Comparison of ENCODE assay signal across 9 cellular contexts in genomic region chr5:180825768-180826525, GRCh38. TPM values are rescaled to one million over a fixed set of nuclear protein-coding genes. Genes with fewer than 3 reads are reported as not detected.
DNase-seq lines count a peak whose midpoint lies in the region; ATAC-seq, FAIRE-seq and TF ChIP-seq lines count a peak whose summit lies in the region.
"Had no signal": no experiment of that assay in that cellular context is flagged by ENCODE, and none has a peak within 500 bp of the region (broad histone marks: within the 10 kb centered on the region; RNA-seq: fewer than 3 reads in every experiment).

No MANE protein-coding gene starts in this region.

- TF ChIP-seq CTCF in Calu3 (IDR thresholded peaks at IDR 0.05; ENCODE audit: unreplicated experiment) (no peak), fibroblast of pulmonary artery (IDR thresholded peaks at IDR 0.05; ENCODE audit: low read length, missing control alignments) (no peak), sigmoid colon (IDR thresholded peaks at IDR 0.05) (no peak), coronary artery (IDR thresholded peaks at IDR 0.05) (no peak)

- peaks cover 0 to 30% (median 18%) of the 10 kb centered on the region in 4 donors for H3K4me1 ChIP-seq in sigmoid colon

- H3K4me1 Mint-ChIP-seq in Calu3 (ENCODE audit: low read depth, unreplicated experiment): peaks cover 40% of the 10 kb centered on the region

- H3K27ac Mint-ChIP-seq in Calu3 (ENCODE audit: unreplicated experiment): peak overlapping the region; percentile 30

- TF ChIP-seq POLR2A in sigmoid colon (IDR thresholded peaks at IDR 0.05): no peak

- intact Hi-C loops in Calu3 (cut with micrococcal nuclease; ENCODE audit: unreplicated experiment) (loop anchor here (2.0 kb wide), 3 partner anchors 17 to 41 kb away; partner anchors contain the start of gene ZFP62), sigmoid colon (cut with DNase I) (no loop called here)

- H3K4me3 ChIP-seq in fibroblast of pulmonary artery (replicated peaks; ENCODE audit: low read depth, low read length) (no peak overlapping the region), sigmoid colon (no peak overlapping the region), coronary artery (no peak overlapping the region)

- CTCF ChIA-PET in Calu3 (lab: Charles Lee): interaction anchor here (0.6 to 1.7 kb wide), 6 partner anchors 9 to 428 kb away, joined by 3 to 7 read pairs (median 4); partner anchors contain the start of gene ZFP62

- BruUV-seq in Calu3 (replicated peaks; lab: Mats Ljungman, UMichigan): no TSS peak

- WGBS in sigmoid colon, 2 donors: 81 to 96% methylated on average over 3 of the region's 3 CpGs

- no peak for TF ChIP-seq EP300 in sigmoid colon (IDR thresholded peaks at IDR 0.05)

- H3K36me3 Mint-ChIP-seq in Calu3 (ENCODE audit: insufficient read depth, unreplicated experiment): peaks cover 18% of the 10 kb centered on the region

- peaks cover 0 to 6% (median 0%) of the 10 kb centered on the region in 4 donors for H3K36me3 ChIP-seq in sigmoid colon

- peaks cover 0 to 7% (median 0%) of the 10 kb centered on the region in 3 donors for H3K27me3 ChIP-seq in sigmoid colon

- peak; percentile 85 for DNase-seq in Calu3
- peak; percentile 92 for DNase-seq in RCC 7860 (ENCODE audit: low spot score)
- DNase-seq in fibroblast of pulmonary artery (ENCODE audit: low read depth): peak; percentile 78
- DNase-seq in sigmoid colon: peak; percentile 74
- no peak for DNase-seq in coronary artery (ENCODE audit: low spot score)
- no peak for DNase-seq in NCI-H1694 treated with DMSO at 0.1 percent for 48 hours (lab: John Stamatoyannopoulos, UW)

- no peaks in the 10 kb centered on the region for H3K9me3 ChIP-seq in sigmoid colon

- H3K4me3 Mint-ChIP-seq in Calu3 (ENCODE audit: low read depth, unreplicated experiment): peak overlapping the region; percentile 0

- FAIRE-seq in RCC 7860 (lab: Jason Lieb, UNC): peak; percentile 93
- FAIRE-seq: colon had no signal

- H3K9me3 Mint-ChIP-seq in Calu3 (ENCODE audit: low read depth, unreplicated experiment): peaks cover 3% of the 10 kb centered on the region

- ATAC-seq in GM21619 (IDR thresholded peaks at IDR 0.05; ENCODE audit: unreplicated experiment): no peak
- ATAC-seq in HG03159 (IDR thresholded peaks at IDR 0.05; ENCODE audit: unreplicated experiment): no peak

- no peaks in the 10 kb centered on the region for H3K27me3 Mint-ChIP-seq in Calu3 (ENCODE audit: unreplicated experiment)

- H3K27ac ChIP-seq in sigmoid colon (peak overlapping the region; percentile 25 to 63 (median 46)), coronary artery (peak overlapping the region in 1 of 2 donors; percentile 73)

RNA-seq across cellular contexts. Expression of gene MGAT1, which starts 23.3 kb away (rescaled TPM):
- total RNA-seq in Calu3 (2022): 77.5 and 86.4 TPM in 2 replicates
- total RNA-seq in sigmoid colon: 100 to 1,000 TPM in 3 of 4 donors, 10 to 100 TPM in 1; 94.5 to 149 (median 121) TPM
- 100 to 1,000 TPM in 1 of 3 donors, 10 to 100 TPM in 2; 41.4 to 134 (median 71.2) TPM for polyA plus RNA-seq in sigmoid colon

RNA-seq across cellular contexts. Expression of gene ZFP62, which starts 35.1 kb away (rescaled TPM):
- 43.5 and 46.4 TPM in 2 replicates for total RNA-seq in Calu3 (2022)
- 10 to 100 TPM; 18.7 to 34.6 (median 27.3) TPM for total RNA-seq in sigmoid colon
- 10 to 100 TPM; 12.9 to 23.7 (median 16.2) TPM for polyA plus RNA-seq in sigmoid colon

Comparison
In these comparisons a context has a peak if more than half of its experiments do, and no peak if none do; other contexts are left out.
1. DNase-seq: peak in Calu3 (single experiment), RCC 7860 (single experiment), fibroblast of pulmonary artery (single experiment) and sigmoid colon (single experiment); none in coronary artery (single experiment) and NCI-H1694 treated with DMSO at 0.1 percent for 48 hours (single experiment).